Comparison of ENCODE assay signal across 1 cellular context in the genomic region with DNA sequence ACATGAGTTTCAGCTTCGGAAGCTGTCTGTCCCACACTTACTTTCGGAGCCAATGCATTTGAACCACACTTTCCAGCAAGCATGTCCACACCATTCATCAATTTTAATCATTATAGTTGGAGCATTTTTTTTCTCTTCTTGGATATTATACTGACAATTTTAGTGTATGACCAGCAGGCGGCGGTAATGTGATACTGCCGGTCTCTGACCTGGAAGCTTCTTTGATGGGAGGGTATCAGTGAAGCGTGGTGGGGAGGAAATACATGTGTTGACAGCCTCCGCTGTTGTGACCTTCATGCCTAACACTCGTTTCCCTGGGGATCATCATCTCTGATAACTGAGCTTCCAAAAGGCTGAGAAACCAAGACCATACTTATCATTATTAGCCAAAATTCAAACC.
TF ChIP-seq lines count a peak whose summit lies in the region.

No MANE protein-coding gene starts in this region.

TF ChIP-seq in GM23338, 12 proteins besides CTCF, POLR2A, EP300 and RAD21 (continued from another document):
- TF ChIP-seq, protein P1, sequence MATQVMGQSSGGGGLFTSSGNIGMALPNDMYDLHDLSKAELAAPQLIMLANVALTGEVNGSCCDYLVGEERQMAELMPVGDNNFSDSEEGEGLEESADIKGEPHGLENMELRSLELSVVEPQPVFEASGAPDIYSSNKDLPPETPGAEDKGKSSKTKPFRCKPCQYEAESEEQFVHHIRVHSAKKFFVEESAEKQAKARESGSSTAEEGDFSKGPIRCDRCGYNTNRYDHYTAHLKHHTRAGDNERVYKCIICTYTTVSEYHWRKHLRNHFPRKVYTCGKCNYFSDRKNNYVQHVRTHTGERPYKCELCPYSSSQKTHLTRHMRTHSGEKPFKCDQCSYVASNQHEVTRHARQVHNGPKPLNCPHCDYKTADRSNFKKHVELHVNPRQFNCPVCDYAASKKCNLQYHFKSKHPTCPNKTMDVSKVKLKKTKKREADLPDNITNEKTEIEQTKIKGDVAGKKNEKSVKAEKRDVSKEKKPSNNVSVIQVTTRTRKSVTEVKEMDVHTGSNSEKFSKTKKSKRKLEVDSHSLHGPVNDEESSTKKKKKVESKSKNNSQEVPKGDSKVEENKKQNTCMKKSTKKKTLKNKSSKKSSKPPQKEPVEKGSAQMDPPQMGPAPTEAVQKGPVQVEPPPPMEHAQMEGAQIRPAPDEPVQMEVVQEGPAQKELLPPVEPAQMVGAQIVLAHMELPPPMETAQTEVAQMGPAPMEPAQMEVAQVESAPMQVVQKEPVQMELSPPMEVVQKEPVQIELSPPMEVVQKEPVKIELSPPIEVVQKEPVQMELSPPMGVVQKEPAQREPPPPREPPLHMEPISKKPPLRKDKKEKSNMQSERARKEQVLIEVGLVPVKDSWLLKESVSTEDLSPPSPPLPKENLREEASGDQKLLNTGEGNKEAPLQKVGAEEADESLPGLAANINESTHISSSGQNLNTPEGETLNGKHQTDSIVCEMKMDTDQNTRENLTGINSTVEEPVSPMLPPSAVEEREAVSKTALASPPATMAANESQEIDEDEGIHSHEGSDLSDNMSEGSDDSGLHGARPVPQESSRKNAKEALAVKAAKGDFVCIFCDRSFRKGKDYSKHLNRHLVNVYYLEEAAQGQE (IDR thresholded peaks at IDR 0.05; ENCODE audit: unreplicated experiment), result no peak
- TF ChIP-seq CREB1 (CRISPR knock-in tag; IDR thresholded peaks at IDR 0.05; ENCODE audit: low read depth) (no peak), EZH2 (IDR thresholded peaks at IDR 0.05; ENCODE audit: low read depth, unreplicated experiment) (no peak), STAT1 (IDR thresholded peaks at IDR 0.05; ENCODE audit: unreplicated experiment) (no peak), NANOG (IDR thresholded peaks at IDR 0.05; ENCODE audit: borderline replicate concordance) (no peak)
TF ChIP-seq in GM23338: peak in this region for 0.
